ENCODE assay signal across 20 cellular contexts in genomic region chr13:87893186-87893585, GRCh38.
"Had no signal": no experiment of that assay in that cellular context is flagged by ENCODE, and none has a peak within 500 bp of the region (broad histone marks: within the 10 kb centered on the region; RNA-seq: fewer than 3 reads in every experiment).

No MANE protein-coding gene starts in this region.

- ATAC-seq: natural killer cell; psoas muscle; sciatic nerve; stimulated activated memory B cell treated with anti-CD40 and anti-IgM and Interleukin-4, amounts not matched to agents 10 μg/mL and 1 μg/mL and 100 μg/mL, for 72 hours; stimulated activated naive CD8-positive, alpha-beta T cell treated with anti-CD3 and anti-CD28 coated beads, Interleukin-15, amount 100 ng/mL, for 72 hours had no signal

- DNase-seq: hypothalamus; immature natural killer cell; kidney; left ventricle myocardium inferior; mesendoderm; naive B cell; natural killer cell; nephron progenitor cell; occipital lobe; psoas muscle; stimulated activated CD4-positive, alpha-beta T cell treated with anti-CD3 and anti-CD28 coated beads, Interleukin-1b, Interleukin-23, amount 100 ng/mL, for 48 hours; stimulated activated CD4-positive, alpha-beta T cell treated with anti-CD3 and anti-CD28 coated beads, Interleukin-2, amount 100 ng/mL, for 48 hours; stimulated activated CD4-positive, alpha-beta T cell treated with anti-CD3 and anti-CD28 coated beads, Interleukin-4, amount 100 ng/mL, for 4 hours; stimulated activated CD8-positive, alpha-beta memory T cell treated with anti-CD3 and anti-CD28 coated beads, Interleukin-4, amount 100 ng/mL, for 48 hours; stimulated activated naive CD4-positive, alpha-beta T cell treated with Interleukin-2 at 50 U/mL for 16 hours; stimulated activated naive CD8-positive, alpha-beta T cell treated with anti-CD3 and anti-CD28 coated beads, Interleukin-15, amount 100 ng/mL, for 72 hours; substantia nigra; upper lobe of left lung had no signal
